In genomic region chr15:45456212-45457106, GRCh38 we compare ENCODE assay signal across 8 cellular contexts.
DNase-seq lines count a peak whose midpoint lies in the region; ATAC-seq and TF ChIP-seq lines count a peak whose summit lies in the region.

No MANE protein-coding gene starts in this region.

- peaks cover 47% of the 10 kb centered on the region for H3K4me1 Mint-ChIP-seq in activated T-cell treated with anti-CD3 and anti-CD28 coated beads, Interleukin-2, amount 50 U/mL, for 72 hours (ENCODE audit: low read depth)

- peak overlapping the region; percentile 89 for H3K27ac ChIP-seq in PC-9

- H3K4me1 ChIP-seq in PC-9 (replicated peaks; ENCODE audit: insufficient read depth) = peaks cover 48% of the 10 kb centered on the region

- intact Hi-C loops in PC-9 (cut with micrococcal nuclease; ENCODE audit: unreplicated experiment) = loop anchor here (1.0 to 5.0 kb wide), 7 partner anchors 26 to 330 kb away; no protein-coding TSS in a partner anchor

- H3K36me3 ChIP-seq in PC-9 (ENCODE audit: low read depth) = no peaks in the 10 kb centered on the region

- 0 out of 2 replicates have a peak, but pooled peaks cover under 1% of the 10 kb centered on the region for H3K79me2 ChIP-seq in PC-9 (ENCODE audit: low read depth)

- CTCF ChIA-PET in PC-9 (lab: Charles Lee) = interaction anchor here (0.7 to 1.7 kb wide), 6 partner anchors 25 to 293 kb away, joined by 3 to 12 read pairs (median 8); partner anchors contain the start of gene BLOC1S6

- H4K20me1 ChIP-seq in PC-9 (ENCODE audit: insufficient read depth) = no peaks in the 10 kb centered on the region

- ATAC-seq in activated T-cell treated with anti-CD3 and anti-CD28 coated beads, Interleukin-2, amount 50 U/mL, for 72 hours (replicated peaks in 1 of 2) = peak; percentile 68 to 69
- no peak for ATAC-seq in HG03442 (IDR thresholded peaks at IDR 0.05; ENCODE audit: unreplicated experiment)

- H3K4me3 Mint-ChIP-seq in activated T-cell treated with anti-CD3 and anti-CD28 coated beads, Interleukin-2, amount 50 U/mL, for 72 hours = peak overlapping the region; percentile 85 to 100

- no peak overlapping the region for H3K27ac Mint-ChIP-seq in activated T-cell treated with anti-CD3 and anti-CD28 coated beads, Interleukin-2, amount 50 U/mL, for 72 hours

- H3K27me3 ChIP-seq in PC-9 (ENCODE audit: insufficient read depth, low read depth) = no peaks in the 10 kb centered on the region

- H3K9me3 Mint-ChIP-seq in activated T-cell treated with anti-CD3 and anti-CD28 coated beads, Interleukin-2, amount 50 U/mL, for 72 hours = peaks cover 0 to 1% of the 10 kb centered on the region in 2 donors

- TSS peak; percentile 67 for BruUV-seq in PC-9 (replicated peaks; lab: Mats Ljungman, UMichigan)

- peak; percentile 98 for DNase-seq in GM04503 (ENCODE audit: low read depth)
- DNase-seq in PC-9 = peak; percentile 85 to 92
- peak; percentile 67 to 78 for DNase-seq in activated T-cell treated with anti-CD3 and anti-CD28 coated beads, Interleukin-2, amount 50 U/mL, for 72 hours
- peak; percentile 100 for DNase-seq in fibroblast of villous mesenchyme (ENCODE audit: low read depth)
- peak; percentile 98 for DNase-seq in retinal pigment epithelial cell (ENCODE audit: low read depth)
- DNase-seq in NCI-H526 (lab: John Stamatoyannopoulos, UW) = no peak
- no peak for DNase-seq in inferior parietal cortex (ENCODE audit: extremely low spot score)

- H3K27me3 Mint-ChIP-seq in activated T-cell treated with anti-CD3 and anti-CD28 coated beads, Interleukin-2, amount 50 U/mL, for 72 hours (ENCODE audit: low read depth) = no peaks in the 10 kb centered on the region

- no peak overlapping the region for H2AFZ ChIP-seq in PC-9

- POLR2A ChIA-PET in PC-9 (lab: Charles Lee; ENCODE audit: unreplicated experiment) = interaction anchor here (0.7 kb wide), 1 partner anchor 27 kb away, joined by 3 read pairs; no protein-coding TSS in a partner anchor

- H3K9me2 ChIP-seq in PC-9 (ENCODE audit: insufficient read depth) = no peaks in the 10 kb centered on the region

- TF ChIP-seq CTCF in PC-9 (conservative IDR thresholded peaks at IDR 0.05) (no peak), fibroblast of villous mesenchyme (IDR thresholded peaks at IDR 0.05; ENCODE audit: insufficient read depth, low read depth, low read length) (no peak), retinal pigment epithelial cell (conservative IDR thresholded peaks at IDR 0.05; ENCODE audit: low read depth, low read length) (no peak)

- no peaks in the 10 kb centered on the region for H3K9me3 ChIP-seq in PC-9 (ENCODE audit: insufficient read depth, low read depth)

- peaks cover 33% of the 10 kb centered on the region for H3F3A ChIP-seq in PC-9 (ENCODE audit: insufficient read depth, low read depth)

- H3K4me3 ChIP-seq in PC-9 (no peak overlapping the region), fibroblast of villous mesenchyme (ENCODE audit: low read depth, low read length) (no peak overlapping the region), retinal pigment epithelial cell (ENCODE audit: low read length) (no peak overlapping the region)

- no peaks in the 10 kb centered on the region for H3K36me3 Mint-ChIP-seq in activated T-cell treated with anti-CD3 and anti-CD28 coated beads, Interleukin-2, amount 50 U/mL, for 72 hours (ENCODE audit: insufficient read depth in 2 of 2)

- H3K4me2 ChIP-seq in PC-9 = peak overlapping the region; percentile 95

Comparison
In these comparisons a context has a peak if more than half of its experiments do, and no peak if none do; other contexts are left out.
1. DNase-seq: peak in GM04503 (single experiment), PC-9 (2 of 2), activated T-cell treated with anti-CD3 and anti-CD28 coated beads, Interleukin-2, amount 50 U/mL, for 72 hours (2 of 2), fibroblast of villous mesenchyme (single experiment) and retinal pigment epithelial cell (single experiment); none in NCI-H526 (0 of 2) and inferior parietal cortex (single experiment).